14 cellular contexts compared by ENCODE assay signal in genomic region chr15:52095597-52096262, GRCh38. TPM values are rescaled to one million over a fixed set of nuclear protein-coding genes. Genes with fewer than 3 reads are reported as not detected.
DNase-seq lines count a peak whose midpoint lies in the region; ATAC-seq, FAIRE-seq and TF ChIP-seq lines count a peak whose summit lies in the region.
"Had no signal": no experiment of that assay in that cellular context is flagged by ENCODE, and none has a peak within 500 bp of the region (broad histone marks: within the 10 kb centered on the region; RNA-seq: fewer than 3 reads in every experiment).

No MANE protein-coding gene starts in this region.

- in situ Hi-C loops in GM12878 (cut with MboI) = no loop called here

- TF ChIP-seq EP300 in GM12878 (IDR thresholded peaks at IDR 0.05; ENCODE audit: borderline replicate concordance in 1 of 2, control insufficient read depth in 1 of 2, low read depth in 2 of 2, low read length in 2 of 2) = no peak

- H3K27ac ChIP-seq in GM12878 (ENCODE audit: control insufficient read depth, insufficient read depth) (no peak overlapping the region), right atrium auricular region (no peak overlapping the region)
- H3K27ac ChIP-seq: 22Rv1, KMS-11 had no signal

- no peak for FAIRE-seq in GM12878 (lab: Jason Lieb, UNC)
- FAIRE-seq: kidney had no signal

- ATAC-seq in GM12878 = no peak
- no peak for ATAC-seq in GM18868 (IDR thresholded peaks at IDR 0.05; ENCODE audit: unreplicated experiment)

- no peaks in the 10 kb centered on the region for H4K20me1 ChIP-seq in GM12878 (ENCODE audit: control insufficient read depth, insufficient read depth)

- H3K36me3 ChIP-seq in GM12878 (ENCODE audit: control insufficient read depth in 2 of 2, insufficient read depth in 2 of 2, low read length in 1 of 2) = no peaks in the 10 kb centered on the region
- H3K36me3 ChIP-seq in right atrium auricular region = no peaks in the 10 kb centered on the region

- no peak for TF ChIP-seq RAD21 in GM12878 (IDR thresholded peaks at IDR 0.05; ENCODE audit: insufficient read depth, low read depth, low read length)

- no peak overlapping the region for H2AFZ ChIP-seq in GM12878 (ENCODE audit: control insufficient read depth, low read depth, low read length)

- SMC1A ChIA-PET in GM12878 (lab: Charles Lee; ENCODE audit: uncharacterized antibody, unreplicated experiment) = interaction anchor here (1.0 to 11.9 kb wide), 3 partner anchors 13 to 88 kb away, joined by 5 to 272 read pairs (median 5); no protein-coding TSS in a partner anchor

- RAD21 ChIA-PET in GM12878 (lab: Charles Lee; ENCODE audit: unreplicated experiment) = interaction anchor here (8.6 kb wide), 1 partner anchor 14 kb away, joined by 170 read pairs; no protein-coding TSS in a partner anchor

- CTCF ChIA-PET in GM12878 (lab: Yijun Ruan, JAX) = interaction anchor here (17.4 kb wide), 1 partner anchor 14 kb away, joined by 251 read pairs; no protein-coding TSS in a partner anchor

- no peak overlapping the region for H3K4me3 ChIP-seq in GM12878
- H3K4me3 ChIP-seq in right atrium auricular region = no peak overlapping the region

- DNase-seq in SIG-M5 treated with dmso at 0.1 percent for 504 hours (lab: John Stamatoyannopoulos, UW; ENCODE audit: unreplicated experiment) (peak; percentile 51), SIG-M5 (lab: John Stamatoyannopoulos, UW) (no peak), GM12878 (ENCODE audit: low read depth, low spot score) (no peak), kidney glomerular epithelial cell (lab: John Stamatoyannopoulos, UW) (peak; percentile 26), NCI-H128 (lab: John Stamatoyannopoulos, UW; ENCODE audit: unreplicated experiment) (no peak), right atrium auricular region (ENCODE audit: low spot score) (no peak), hippocampal formation (lab: John Stamatoyannopoulos, UW) (no peak)
- DNase-seq: activated T-cell treated with anti-CD3 and anti-CD28 coated beads, Interleukin-2, amount 50 U/mL, for 48 hours; kidney; NCI-H526 treated with DMSO at 0.1 percent for 48 hours; posterior cingulate gyrus had no signal

- peaks cover 18% of the 10 kb centered on the region for H3K79me2 ChIP-seq in GM12878 (ENCODE audit: control insufficient read depth, insufficient read depth, low read length)

- H3K4me2 ChIP-seq in GM12878 (ENCODE audit: control insufficient read depth, insufficient read depth) = no peak overlapping the region
- H3K4me2 ChIP-seq: KMS-11 had no signal

- H3K9me3 ChIP-seq in GM12878 (replicated peaks; ENCODE audit: control insufficient read depth, insufficient read depth, low read length) (peaks cover 2% of the 10 kb centered on the region; the same call in 1 of the 3 replicates), right atrium auricular region (peaks cover 0 to 2% of the 10 kb centered on the region in 2 donors)

- WGBS in GM12878 (ENCODE audit: insufficient coverage, insufficient replicate concordance, low lambda C conversion rate, missing lambda C conversion rate) = 82% methylated on average over 4 of the region's 4 CpGs

- H3K27me3 ChIP-seq in GM12878 (replicated peaks in 1 of 2; ENCODE audit: control insufficient read depth in 2 of 2, insufficient read depth in 2 of 2, low read length in 1 of 2) (no peaks in the 10 kb centered on the region), right atrium auricular region (no peaks in the 10 kb centered on the region)

- TF ChIP-seq CTCF in GM12878 (IDR thresholded peaks at IDR 0.05 in 2 of 3, conservative IDR thresholded peaks at IDR 0.05 in 1 of 3; ENCODE audit: control insufficient read depth in 2 of 3, extremely low read depth in 1 of 3, insufficient read depth in 1 of 3, low read depth in 3 of 3, low read length in 3 of 3) = no peak
- no peak for TF ChIP-seq CTCF in right atrium auricular region (IDR thresholded peaks at IDR 0.05)

- intact Hi-C loops in GM12878 (cut with micrococcal nuclease; ENCODE audit: unreplicated experiment) = no loop called here

- POLR2A ChIA-PET in GM12878 (lab: Charles Lee) = no interaction called here

- no TSS peak for BruUV-seq in GM12878 (replicated peaks; lab: Mats Ljungman, UMichigan)

- TF ChIP-seq POLR2A in GM12878 (IDR thresholded peaks at IDR 0.05; ENCODE audit: low read depth, low read length) = no peak

- no peak overlapping the region for H3K9ac ChIP-seq in GM12878 (ENCODE audit: control insufficient read depth, insufficient read depth, low read length)
- H3K9ac ChIP-seq: KMS-11 had no signal

- H3K4me1 ChIP-seq in GM12878 (ENCODE audit: control insufficient read depth, insufficient read depth, low read length) = peaks cover 3% of the 10 kb centered on the region
- H3K4me1 ChIP-seq in right atrium auricular region = peaks cover 0 to 20% of the 10 kb centered on the region in 2 donors

TF ChIP-seq in GM12878, 131 proteins besides CTCF, POLR2A, EP300 and RAD21:
- TF ChIP-seq HDAC2 (IDR thresholded peaks at IDR 0.05) = no peak
- TF ChIP-seq ZNF217 (IDR thresholded peaks at IDR 0.05) = peak; percentile 68; the same call in 1 of the 2 replicates

RNA-seq across cellular contexts. Expression of gene BCL2L10, which starts 16.8 kb away (rescaled TPM):
- total RNA-seq in GM12878 (2013; cell fraction: nucleolus; rRNA removed) = 1.1 and 1.2 TPM in 2 replicates
- total RNA-seq in GM12878 (2014; rRNA removed) (8.2 TPM in 2 replicates), GM12878 (2014; rRNA removed; fragmentation: Illumina TruSeq; extraction: Trizol) (4.5 and 5.2 TPM in 2 replicates), GM12878 (2021) (6.9 and 7.3 TPM in 2 replicates), right atrium auricular region (under 1 TPM in 1 of 2 donors, not detected in 1; 0.37 TPM)
- 4.0 TPM for polyA plus RNA-seq in GM12878 (2011; ENCODE audit: low read depth)
- polyA plus RNA-seq in GM12878 (2011; rRNA removed) (0.90 and 1.1 TPM in 2 replicates), GM12878 (2014; fragmentation: Illumina TruSeq; extraction: Trizol) (3.9 and 4.8 TPM in 2 replicates), GM12878 (2014; fragmentation: Nextera tagmentation; extraction: Ambion mirVana) (1 to 10 TPM in 1 of 2 experiments, under 1 TPM in 1; 0.64 to 2.6 TPM), GM12878 (2014; rRNA removed) (8.3 and 9.9 TPM in 2 replicates), GM12878 (2016; fragmentation: Nextera tagmentation; extraction: Ambion mirVana) (1 to 10 TPM; 8.0 to 9.1 TPM)
- 0.72 and 0.78 TPM in 2 replicates for polyA plus RNA-seq in GM12878 (2011; cell fraction: cytosol; rRNA removed)
- 0.48 and 0.52 TPM in 2 replicates for polyA plus RNA-seq in GM12878 (2011; cell fraction: nucleus; rRNA removed)
- 5.8 and 8.6 TPM in 2 replicates for polyA plus RNA-seq in GM12878 (2012)
- 0.29 and 0.77 TPM in 2 replicates for polyA minus RNA-seq in GM12878 (2011; rRNA and poly(A)+ RNA removed)
- polyA minus RNA-seq in GM12878 (2011; cell fraction: cytosol; rRNA and poly(A)+ RNA removed) = not detected in 2 replicates
- polyA minus RNA-seq in GM12878 (2011; cell fraction: nucleus; rRNA and poly(A)+ RNA removed) = 0.77 and 1.2 TPM in 2 replicates

Comparison
In these comparisons a context has a peak if more than half of its experiments do, and no peak if none do; other contexts are left out.
1. DNase-seq: peak in SIG-M5 treated with dmso at 0.1 percent for 504 hours (single experiment) and kidney glomerular epithelial cell (single experiment); none in SIG-M5 (single experiment), GM12878 (single experiment), NCI-H128 (single experiment), right atrium auricular region (single experiment) and hippocampal formation (0 of 2).